In the genomic region with DNA sequence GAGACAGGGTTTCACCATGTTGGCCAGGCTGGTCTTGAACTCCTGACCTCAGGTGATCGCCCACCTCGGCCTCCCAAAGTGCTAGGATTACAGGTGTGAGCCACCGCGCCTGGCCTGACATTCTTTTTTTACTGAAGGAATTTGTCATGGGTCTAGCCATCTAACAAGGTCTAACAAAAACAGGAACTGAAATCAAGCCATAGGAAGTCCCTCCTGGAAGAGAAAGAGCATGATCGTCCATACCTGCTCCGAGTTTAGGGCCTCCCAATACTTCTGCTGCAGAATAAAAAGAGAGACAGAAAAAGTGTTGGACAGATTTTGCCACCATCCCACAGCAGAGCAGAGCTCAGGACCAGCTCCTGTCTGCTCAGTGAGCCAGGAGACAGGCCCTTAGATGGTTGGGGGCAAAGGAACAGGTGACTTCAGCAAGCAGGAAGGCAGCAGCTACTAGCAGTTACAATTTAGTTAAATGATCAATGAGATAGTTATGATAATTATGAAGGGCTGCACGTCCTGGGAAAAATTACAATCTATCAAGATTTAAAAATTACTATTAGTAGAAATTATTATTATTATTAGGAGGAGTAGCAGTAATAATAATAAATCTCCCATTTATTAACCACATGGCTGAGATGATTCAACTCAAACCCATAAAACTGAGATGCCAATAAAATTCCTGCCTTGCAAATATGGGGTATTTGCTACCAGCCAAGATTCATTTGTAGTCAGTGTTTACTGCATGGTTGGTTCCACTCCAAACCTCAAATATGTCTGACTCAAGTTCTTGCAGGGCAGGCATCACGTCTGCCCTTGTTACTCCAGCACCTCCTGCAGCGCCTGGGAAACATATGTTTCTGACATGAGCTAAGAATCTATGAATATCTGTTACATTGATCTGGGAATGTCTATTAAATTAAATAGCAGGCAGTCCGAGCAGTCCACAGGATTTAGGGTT, we compare ENCODE assay signal across 9 cellular contexts. TPM values are rescaled to one million over a fixed set of nuclear protein-coding genes. Genes with fewer than 3 reads are reported as not detected.
DNase-seq lines count a peak whose midpoint lies in the region; TF ChIP-seq lines count a peak whose summit lies in the region.
"Had no signal": no experiment of that assay in that cellular context is flagged by ENCODE, and none has a peak within 500 bp of the region (broad histone marks: within the 10 kb centered on the region; RNA-seq: fewer than 3 reads in every experiment).

No MANE protein-coding gene starts in this region.

- no peak overlapping the region for H3K4me3 Mint-ChIP-seq in activated T-cell treated with anti-CD3 and anti-CD28 coated beads, Interleukin-2, amount 50 U/mL, for 24 hours

- H3K4me3 ChIP-seq in coronary artery (no peak overlapping the region), retinal pigment epithelial cell (ENCODE audit: low read length) (no peak overlapping the region), dorsolateral prefrontal cortex (no peak overlapping the region)
- H3K4me3 ChIP-seq: heart right ventricle had no signal

- TF ChIP-seq CTCF in coronary artery (IDR thresholded peaks at IDR 0.05): no peak
- TF ChIP-seq CTCF in retinal pigment epithelial cell (conservative IDR thresholded peaks at IDR 0.05; ENCODE audit: low read depth, low read length): peak; percentile 19
- no peak for TF ChIP-seq CTCF in dorsolateral prefrontal cortex (IDR thresholded peaks at IDR 0.05 in 54 of 56, conservative IDR thresholded peaks at IDR 0.05 in 2 of 56; ENCODE audit: low read depth in 1 of 56, partially characterized antibody in 56 of 56)

- no peaks in the 10 kb centered on the region for H3K9me3 Mint-ChIP-seq in activated T-cell treated with anti-CD3 and anti-CD28 coated beads, Interleukin-2, amount 50 U/mL, for 24 hours

- intact Hi-C loops in dorsolateral prefrontal cortex (cut with DNase I): loop anchor here (2.0 to 10.0 kb wide), 3 partner anchors 118 to 258 kb away; no protein-coding TSS in a partner anchor

- peak; percentile 99 for DNase-seq in GM04503 (ENCODE audit: low read depth)
- DNase-seq in NCI-H2196 (lab: John Stamatoyannopoulos, UW; ENCODE audit: unreplicated experiment): peak; percentile 82
- no peak for DNase-seq in coronary artery (ENCODE audit: low spot score)
- peak; percentile 99 for DNase-seq in retinal pigment epithelial cell (ENCODE audit: low read depth)
- DNase-seq in dorsolateral prefrontal cortex: no peak
- DNase-seq in activated T-cell treated with anti-CD3 and anti-CD28 coated beads, Interleukin-2, amount 50 U/mL, for 24 hours: no peak
- DNase-seq in NCI-H2227 (lab: John Stamatoyannopoulos, UW; ENCODE audit: unreplicated experiment): no peak
- DNase-seq in activated CD4-positive, alpha-beta T cell treated with anti-CD3 and anti-CD28 coated beads, Interleukin-2, amount 50 U/mL, for 48 hours: no peak
- DNase-seq: heart right ventricle had no signal

- H3K27me3 ChIP-seq in dorsolateral prefrontal cortex: no peaks in the 10 kb centered on the region
- H3K27me3 ChIP-seq: heart right ventricle had no signal

- H3K27me3 Mint-ChIP-seq in activated T-cell treated with anti-CD3 and anti-CD28 coated beads, Interleukin-2, amount 50 U/mL, for 24 hours: no peaks in the 10 kb centered on the region

- no peaks in the 10 kb centered on the region for H3K36me3 Mint-ChIP-seq in activated T-cell treated with anti-CD3 and anti-CD28 coated beads, Interleukin-2, amount 50 U/mL, for 24 hours (ENCODE audit: low read depth)

- H3K27ac Mint-ChIP-seq in activated T-cell treated with anti-CD3 and anti-CD28 coated beads, Interleukin-2, amount 50 U/mL, for 24 hours: no peak overlapping the region

- peaks cover 4% of the 10 kb centered on the region for H3K4me1 Mint-ChIP-seq in activated T-cell treated with anti-CD3 and anti-CD28 coated beads, Interleukin-2, amount 50 U/mL, for 24 hours (ENCODE audit: low read depth)

- H3K27ac ChIP-seq in coronary artery (peak overlapping the region; percentile 49 to 74), dorsolateral prefrontal cortex (no peak overlapping the region)

RNA-seq across cellular contexts. Expression of a gene that starts 40.1 kb away (rescaled TPM):
- total RNA-seq in dorsolateral prefrontal cortex: 10 to 100 TPM in 119 of 120 experiments, 1 to 10 TPM in 1; 6.1 to 36.9 (median 20.8) TPM

Comparison
In these comparisons a context has a peak if more than half of its experiments do, and no peak if none do; other contexts are left out.
1. DNase-seq: peak in GM04503 (single experiment), NCI-H2196 (single experiment) and retinal pigment epithelial cell (single experiment); none in coronary artery (single experiment), dorsolateral prefrontal cortex (0 of 10), activated T-cell treated with anti-CD3 and anti-CD28 coated beads, Interleukin-2, amount 50 U/mL, for 24 hours (single experiment), NCI-H2227 (single experiment) and activated CD4-positive, alpha-beta T cell treated with anti-CD3 and anti-CD28 coated beads, Interleukin-2, amount 50 U/mL, for 48 hours (0 of 2).
2. H3K27ac ChIP-seq: peak in coronary artery (2 of 2); none in dorsolateral prefrontal cortex (0 of 59).